8 cellular contexts compared by ENCODE assay signal in the genomic region with DNA sequence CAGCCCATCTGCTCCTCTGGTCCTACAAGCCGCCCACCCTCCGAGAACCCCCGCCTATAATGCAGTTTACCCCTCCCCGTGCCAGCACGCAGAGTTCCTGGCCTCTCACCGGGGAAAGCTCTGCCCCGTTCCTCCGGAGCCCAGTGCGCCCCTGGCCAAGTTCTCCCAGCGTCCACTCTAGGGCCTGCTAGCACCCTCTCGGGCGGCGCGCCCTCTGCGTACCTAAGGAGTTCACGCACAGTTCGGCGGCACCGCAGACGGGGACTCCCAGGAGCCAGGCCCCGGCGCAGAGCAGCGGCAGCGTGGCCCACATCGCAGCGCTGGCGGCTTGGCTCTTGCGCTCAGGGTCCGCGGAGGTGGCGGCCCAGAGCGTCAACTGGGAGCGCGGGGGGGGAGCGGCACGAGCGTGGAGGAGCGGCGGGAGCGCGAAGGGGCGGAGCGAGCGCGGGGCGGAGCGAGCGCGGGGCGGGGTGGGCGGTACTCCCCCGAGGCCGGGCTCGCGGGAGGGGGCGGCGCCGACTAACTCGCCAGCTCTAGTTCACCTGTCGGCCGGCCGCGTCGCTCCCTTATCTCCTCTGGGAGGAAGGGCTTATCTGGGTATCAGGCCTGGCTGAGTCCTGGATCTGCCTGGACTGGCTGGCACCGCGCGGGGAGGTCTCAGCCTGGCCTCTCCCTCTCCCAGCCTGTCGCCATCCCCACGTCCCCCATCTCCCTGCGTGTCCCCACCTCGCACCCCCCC. TPM values are rescaled to one million over a fixed set of nuclear protein-coding genes. Genes with fewer than 3 reads are reported as not detected.
A peak's percentile ranks its signal among the peaks of the same experiment; 100 is the strongest.
DNase-seq lines count a peak whose midpoint lies in the region; ATAC-seq, FAIRE-seq and TF ChIP-seq lines count a peak whose summit lies in the region.

Gene CTSH, minus strand, starts transcription at position 378 of the 739 bp plus-strand sequence. Its CDS starts 65 bp downstream, at position 313.

- H3K36me3 ChIP-seq in ACC112 (ENCODE audit: insufficient read depth, low read length) (no peaks in the 10 kb centered on the region), H1 (ENCODE audit: control insufficient read depth in 2 of 4, insufficient read depth in 4 of 4, low read length in 3 of 4) (no peaks in the 10 kb centered on the region)

- H3K27me3 ChIP-seq in ACC112 (ENCODE audit: insufficient read depth, low read length) (peaks cover 27% of the 10 kb centered on the region), H1 (replicated peaks in 1 of 4; ENCODE audit: control insufficient read depth in 3 of 4, extremely low read depth in 1 of 4, insufficient read depth in 3 of 4, low read length in 3 of 4) (peaks cover 0 to 12% (median 11%) of the 10 kb centered on the region in 4 experiments; a peak in 5 of 7 replicates)

- H3K9ac ChIP-seq in H1 (replicated peaks in 1 of 4; ENCODE audit: extremely low read depth in 1 of 4, low read depth in 3 of 4, low read length in 3 of 4) = peak within 1 kb of the TSS in 2 of 4 experiments; percentile 29 to 35; a peak in 2 of 7 replicates

- H3K4ac ChIP-seq in H1 (replicated peaks; ENCODE audit: insufficient read length, low read depth, low read length) = no peak within 1 kb of the TSS

- H4K20me1 ChIP-seq in H1 (replicated peaks in 1 of 2; ENCODE audit: control insufficient read depth in 1 of 2, insufficient read depth in 2 of 2, low read length in 2 of 2) = no peaks in the 10 kb centered on the region

- H2AK5ac ChIP-seq in H1 (ENCODE audit: low read depth, low read length) = no peak within 1 kb of the TSS

- no peak within 1 kb of the TSS for H3K27ac ChIP-seq in ACC112 (ENCODE audit: low read depth, low read length)
- H3K27ac ChIP-seq in H1 (ENCODE audit: low read depth, low read length) = no peak within 1 kb of the TSS

- no peak for FAIRE-seq in H1 (lab: Jason Lieb, UNC)

- H3K79me2 ChIP-seq in ACC112 (ENCODE audit: control insufficient read depth, insufficient read depth, low read length, unreplicated experiment) = no peaks in the 10 kb centered on the region
- no peaks in the 10 kb centered on the region for H3K79me2 ChIP-seq in H1 (ENCODE audit: control insufficient read depth in 1 of 2, insufficient read depth in 2 of 2, low read length in 2 of 2)

- TF ChIP-seq POLR2A in H1 (IDR thresholded peaks at IDR 0.05; ENCODE audit: control extremely low read depth in 1 of 2, low read depth in 2 of 2, low read length in 2 of 2) = 0 out of 3 replicates have a peak, but pooled peaks of 1 of the 2 experiments have one; percentile 29

- no peak within 1 kb of the TSS for H3K56ac ChIP-seq in H1 (replicated peaks; ENCODE audit: insufficient read length, low read depth, low read length)

- H2BK12ac ChIP-seq in H1 (ENCODE audit: low read depth, low read length) = 0 out of 2 replicates have a peak within 1 kb of the TSS, but pooled peaks have one; percentile 17

- CTCF ChIA-PET in H1 (lab: Charles Lee; ENCODE audit: partially characterized antibody) = interaction anchor here (0.6 to 2.6 kb wide), 13 partner anchors 14 to 195 kb away, joined by 3 to 13 read pairs (median 3); no protein-coding TSS in a partner anchor

- POLR2A ChIA-PET in H1 (lab: Charles Lee; ENCODE audit: partially characterized antibody) = interaction anchor here (0.6 to 1.6 kb wide), 10 partner anchors 23 to 72 kb away, joined by 3 to 6 read pairs (median 3); partner anchors contain the start of gene MORF4L1

- TF ChIP-seq CTCF in H1 (IDR thresholded peaks at IDR 0.05; ENCODE audit: control extremely low read depth in 1 of 3, insufficient read depth in 1 of 3, low read depth in 1 of 3, low read length in 3 of 3) = 0 out of 4 replicates have a peak, but pooled peaks of 1 of the 3 experiments have one; percentile 16

- TF ChIP-seq RAD21 in H1 (IDR thresholded peaks at IDR 0.05 in 1 of 2, conservative IDR thresholded peaks at IDR 0.05 in 1 of 2; ENCODE audit: low read depth in 2 of 2, low read length in 2 of 2) = peak in 1 of 2 experiments; percentile 5; a peak in 1 of 4 replicates

- H4K8ac ChIP-seq in H1 (ENCODE audit: extremely low read depth, insufficient read depth, low read length) = no peak within 1 kb of the TSS; the same call in none of the 2 replicates

- H2BK20ac ChIP-seq in H1 (ENCODE audit: low read length) = no peak within 1 kb of the TSS

- WGBS in H1 (ENCODE audit: extremely low coverage in 1 of 2, insufficient coverage in 1 of 2, insufficient read length in 1 of 2, insufficient replicate concordance in 2 of 2, low coverage in 1 of 2, low lambda C conversion rate in 2 of 2, missing lambda C conversion rate in 1 of 2), 2 experiments = 4% methylated on average over 34 of the region's 71 CpGs; no CpG with 5 or more reads in 1 of the 2 experiments

- H3K4me2 ChIP-seq in H1 (ENCODE audit: insufficient read depth in 1 of 2, low read depth in 2 of 2, low read length in 2 of 2) = peak within 1 kb of the TSS; percentile 77 to 90

- peak within 1 kb of the TSS; percentile 72 for H3K4me3 ChIP-seq in ACC112 (ENCODE audit: low read depth, low read length)
- H3K4me3 ChIP-seq in H1 (ENCODE audit: extremely low read depth in 1 of 4, insufficient read depth in 2 of 4, low read depth in 3 of 4, low read length in 4 of 4) = peak within 1 kb of the TSS; percentile 48 to 66 (median 59)

- no peak within 1 kb of the TSS for H3K23ac ChIP-seq in H1 (ENCODE audit: insufficient read length)

- H3K18ac ChIP-seq in H1 (ENCODE audit: extremely low read depth, low read length) = no peak within 1 kb of the TSS; the same call in none of the 2 replicates

- 0 out of 3 replicates have a peak, but pooled peaks of 1 of the 2 experiments have one; percentile 32 for TF ChIP-seq EP300 in H1 (IDR thresholded peaks at IDR 0.05; ENCODE audit: borderline replicate concordance in 1 of 2, low read depth in 2 of 2, low read length in 2 of 2)

- no peaks in the 10 kb centered on the region for H3K9me3 ChIP-seq in H1 (ENCODE audit: insufficient read depth in 2 of 2, low read depth in 1 of 2, low read length in 1 of 2)

- peak within 1 kb of the TSS; percentile 81; the same call in 1 of the 2 replicates for H2BK15ac ChIP-seq in H1 (ENCODE audit: low read length)

- peak; percentile 79 for DNase-seq in NCI-H526 treated with DMSO at 0.1 percent for 48 hours (lab: John Stamatoyannopoulos, UW)
- DNase-seq in activated CD8-positive, alpha-beta memory T cell treated with anti-CD3 and anti-CD28 coated beads for 48 hours (ENCODE audit: low read depth in 2 of 3, low spot score in 2 of 3) = peak; percentile 17 to 40 (median 40)
- DNase-seq in H1 (ENCODE audit: low read depth in 1 of 2, low spot score in 2 of 2) = peak; percentile 38 to 93
- DNase-seq in midbrain (lab: John Stamatoyannopoulos, UW) = peak; percentile 67
- peak; percentile 40 to 61 for DNase-seq in stimulated activated CD8-positive, alpha-beta memory T cell treated with anti-CD3 and anti-CD28 coated beads, Interleukin-15, amount 100 ng/mL, for 48 hours (ENCODE audit: low read depth in 2 of 2)

- H3K79me1 ChIP-seq in H1 (ENCODE audit: low read depth, low read length) = no peaks in the 10 kb centered on the region

- ATAC-seq in GM18868 (IDR thresholded peaks at IDR 0.05; ENCODE audit: unreplicated experiment) (peak; percentile 67), HG03135 (IDR thresholded peaks at IDR 0.05; ENCODE audit: unreplicated experiment) (peak; percentile 70)

- H3K23me2 ChIP-seq in H1 (ENCODE audit: low read depth, low read length) = peaks cover 8% of the 10 kb centered on the region; the same call in 1 of the 2 replicates

- peaks cover 4% of the 10 kb centered on the region for H3K4me1 ChIP-seq in ACC112 (ENCODE audit: control insufficient read depth, insufficient read depth, low read length, unreplicated experiment)
- peaks cover 0 to 18% (median 10%) of the 10 kb centered on the region in 4 experiments; a peak in 5 of 7 replicates for H3K4me1 ChIP-seq in H1 (replicated peaks in 1 of 4; ENCODE audit: control insufficient read depth in 3 of 4, insufficient read depth in 4 of 4, low read length in 3 of 4)

- no peak within 1 kb of the TSS for H4K5ac ChIP-seq in H1 (ENCODE audit: insufficient read length, low read depth, low read length)

- no peak within 1 kb of the TSS for H2BK120ac ChIP-seq in H1 (replicated peaks; ENCODE audit: low read depth, low read length)

- peak within 1 kb of the TSS; percentile 70 for H4K91ac ChIP-seq in H1 (replicated peaks; ENCODE audit: insufficient read length, low read length)

- H2BK5ac ChIP-seq in H1 (ENCODE audit: low read depth, low read length) = no peak within 1 kb of the TSS

- no peak within 1 kb of the TSS for H3K14ac ChIP-seq in H1 (ENCODE audit: insufficient read length)

- H2AFZ ChIP-seq in ACC112 (ENCODE audit: low read length, unreplicated experiment) (no peak within 1 kb of the TSS), H1 (ENCODE audit: low read length) (peak within 1 kb of the TSS; percentile 43)

TF ChIP-seq in H1, 55 proteins besides CTCF, POLR2A, EP300 and RAD21 (continues in another document):
- TF ChIP-seq ZNF274 (IDR thresholded peaks at IDR 0.05; ENCODE audit: borderline replicate concordance, extremely low read depth, low read length) (no peak), SRF (IDR thresholded peaks at IDR 0.05; ENCODE audit: low read depth, low read length) (no peak), KDM4A (IDR thresholded peaks at IDR 0.05; ENCODE audit: low read depth, low read length, severe bottlenecking) (peak; percentile 84), ATF3 (IDR thresholded peaks at IDR 0.05; ENCODE audit: insufficient read depth, low read depth, low read length) (no peak), EGR1 (IDR thresholded peaks at IDR 0.05; ENCODE audit: borderline replicate concordance, low read depth, low read length) (no peak), POU5F1 (IDR thresholded peaks at IDR 0.05; ENCODE audit: low read depth, low read length) (no peak), RNF2 (IDR thresholded peaks at IDR 0.05; ENCODE audit: borderline replicate concordance, low read depth, low read length, missing control alignments, poor library complexity, severe bottlenecking) (no peak), CREB1 (IDR thresholded peaks at IDR 0.05) (no peak)

RNA-seq across cellular contexts. Expression of gene CTSH, which starts in this region (rescaled TPM):
- total RNA-seq in H1 (2021; fragmentation: NEBNext Ultra II Directional; extraction: Animal tissue kit (Norgen Biotek cat#: 25700)) = 31.3 and 34.0 TPM in 2 replicates
- polyA plus RNA-seq in H1 (2011; rRNA removed) = 28.4 and 36.8 TPM in 2 replicates
- 37.1 TPM for polyA plus RNA-seq in H1 (2011; cell fraction: cytosol; rRNA removed)
- 50.6 TPM for polyA plus RNA-seq in H1 (2011; cell fraction: nucleus; rRNA removed)
- 32.0 to 42.5 TPM (median 40.4 TPM) in 4 replicates for polyA plus RNA-seq in H1 (2012, experiment 1 of 2)
- polyA plus RNA-seq in H1 (2012, experiment 2 of 2) = 48.9 TPM
- polyA plus RNA-seq in H1 (2013, experiment 1 of 2) = 43.7 TPM
- polyA plus RNA-seq in H1 (2013, experiment 2 of 2) = 44.5 TPM
- 30.4 and 36.1 TPM in 2 replicates for polyA minus RNA-seq in H1 (2011; rRNA and poly(A)+ RNA removed)
- 37.1 TPM for polyA minus RNA-seq in H1 (2011; cell fraction: cytosol; rRNA and poly(A)+ RNA removed)
- 19.4 TPM for polyA minus RNA-seq in H1 (2011; cell fraction: nucleus; rRNA and poly(A)+ RNA removed)
